ENCODE assay signal across 6 cellular contexts in the genomic region with DNA sequence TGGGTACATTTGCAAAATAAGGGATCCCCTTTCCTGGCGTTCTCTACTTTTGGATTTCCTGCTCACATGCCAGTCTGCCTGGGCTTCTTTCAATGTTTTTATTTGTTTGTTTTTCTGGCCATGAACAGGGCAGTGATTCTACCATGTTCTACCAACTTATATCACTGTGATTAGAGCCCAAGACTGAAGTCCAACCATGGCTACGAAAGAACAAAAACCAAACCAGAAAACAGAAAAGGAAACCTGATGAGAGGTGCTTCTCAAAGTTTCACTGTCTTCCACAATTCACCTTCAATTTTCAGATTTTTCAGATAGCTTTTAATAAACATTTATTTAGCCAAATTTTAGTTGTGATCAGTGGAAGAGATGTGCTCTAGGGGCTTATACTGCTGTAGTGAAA.
"Had no signal": no experiment of that assay in that cellular context is flagged by ENCODE, and none has a peak within 500 bp of the region (broad histone marks: within the 10 kb centered on the region; RNA-seq: fewer than 3 reads in every experiment).

No MANE protein-coding gene starts in this region.

- ATAC-seq: GM12878 had no signal

- FAIRE-seq: GM12878, GM12891, GM12892, GM18507 had no signal

- H3K4me3 ChIP-seq: GM12878 had no signal

- DNase-seq: GDM1, GF-D8 had no signal
